ENCODE assay signal across 8 cellular contexts in genomic region chr7:28408105-28408973, GRCh38.
DNase-seq lines count a peak whose midpoint lies in the region; ATAC-seq and TF ChIP-seq lines count a peak whose summit lies in the region.

No MANE protein-coding gene starts in this region.

- DNase-seq in HuH-7.5 (ENCODE audit: low spot score) (peak; percentile 22), brain microvascular endothelial cell (no peak), left kidney (ENCODE audit: low read depth, low spot score) (peak; percentile 78), erythroblast (lab: John Stamatoyannopoulos, UW) (no peak), GDM1 (lab: John Stamatoyannopoulos, UW) (no peak), NCI-H2029 treated with DMSO at 0.1 percent for 48 hours (lab: John Stamatoyannopoulos, UW) (no peak)

- H3K27ac ChIP-seq in brain microvascular endothelial cell = peak overlapping the region; percentile 70
- H3K27ac ChIP-seq in stomach smooth muscle (ENCODE audit: low read length) = peak overlapping the region; percentile 86

- H3K27me3 ChIP-seq in brain microvascular endothelial cell (replicated peaks) (no peaks in the 10 kb centered on the region), stomach smooth muscle (ENCODE audit: control insufficient read depth in 1 of 2, insufficient read depth in 2 of 2, low read length in 2 of 2) (no peaks in the 10 kb centered on the region)

- no peaks in the 10 kb centered on the region for H3K9me3 ChIP-seq in stomach smooth muscle (ENCODE audit: control insufficient read depth in 2 of 2, low read length in 2 of 2)

- H3K4me3 ChIP-seq in brain microvascular endothelial cell (ENCODE audit: low read depth, low read length) (peak overlapping the region; percentile 16), stomach smooth muscle (ENCODE audit: low read length in 2 of 2) (peak overlapping the region; percentile 29 to 55)

- H3K9ac ChIP-seq in stomach smooth muscle (ENCODE audit: low read length in 2 of 2) = peak overlapping the region; percentile 19 to 58

- TF ChIP-seq CTCF in brain microvascular endothelial cell (IDR thresholded peaks at IDR 0.05; ENCODE audit: low read depth, low read length, missing control alignments) = no peak

- TF ChIP-seq POLR2A in erythroblast (IDR thresholded peaks at IDR 0.05; ENCODE audit: low read length) = no peak

- ATAC-seq in GM21723 (IDR thresholded peaks at IDR 0.05; ENCODE audit: unreplicated experiment) = no peak

- H3K4me1 ChIP-seq in stomach smooth muscle (ENCODE audit: control insufficient read depth, insufficient read depth, low read length) = peaks cover 17% of the 10 kb centered on the region

- in situ Hi-C loops in brain microvascular endothelial cell (cut with HindIII; ENCODE audit: low pct_ligation_motif_present, low sequenced_read_pairs) = no loop called here

- H3K36me3 ChIP-seq in brain microvascular endothelial cell (replicated peaks) (no peaks in the 10 kb centered on the region), stomach smooth muscle (ENCODE audit: control insufficient read depth in 2 of 2, insufficient read depth in 2 of 2, low read length in 2 of 2) (no peaks in the 10 kb centered on the region)

Comparison
In these comparisons a context has a peak if more than half of its experiments do, and no peak if none do; other contexts are left out.
1. DNase-seq: peak in HuH-7.5 (single experiment) and left kidney (single experiment); none in brain microvascular endothelial cell (single experiment), erythroblast (0 of 2), GDM1 (single experiment) and NCI-H2029 treated with DMSO at 0.1 percent for 48 hours (single experiment).